In genomic region chr10:42975005-42975493, GRCh38 we compare ENCODE assay signal across 13 cellular contexts.
A peak's percentile ranks its signal among the peaks of the same experiment; 100 is the strongest.
DNase-seq lines count a peak whose midpoint lies in the region; ATAC-seq, FAIRE-seq and TF ChIP-seq lines count a peak whose summit lies in the region.
"Had no signal": no experiment of that assay in that cellular context is flagged by ENCODE, and none has a peak within 500 bp of the region (broad histone marks: within the 10 kb centered on the region; RNA-seq: fewer than 3 reads in every experiment).

No MANE protein-coding gene starts in this region.

- H2AFZ ChIP-seq in HepG2 (ENCODE audit: low read length), result no peak overlapping the region

- H3K9ac ChIP-seq in HepG2 (ENCODE audit: insufficient read depth, low read depth, low read length), result no peak overlapping the region

- intact Hi-C loops in Right ventricle myocardium superior (cut with DNase I), result no loop called here
- intact Hi-C loops in left ventricle myocardium superior (cut with micrococcal nuclease), result no loop called here
- intact Hi-C loops in HepG2 (cut with micrococcal nuclease; ENCODE audit: unreplicated experiment), result no loop called here

- no peak for TF ChIP-seq RAD21 in HepG2 (CRISPR knock-in tag; IDR thresholded peaks at IDR 0.05)

- TF ChIP-seq EP300 in HepG2 (IDR thresholded peaks at IDR 0.05; ENCODE audit: low read depth in 2 of 2, low read length in 2 of 2) (no peak), HepG2 (CRISPR knock-in tag; IDR thresholded peaks at IDR 0.05; ENCODE audit: borderline replicate concordance) (no peak)

- peak; percentile 21 for DNase-seq in Right ventricle myocardium superior
- no peak for DNase-seq in left ventricle myocardium superior
- peak; percentile 47 for DNase-seq in SKM-1 treated with dmso at 0.1 percent for 144 hours (lab: John Stamatoyannopoulos, UW; ENCODE audit: unreplicated experiment)
- no peak for DNase-seq in HepG2 (ENCODE audit: low spot score)
- peak; percentile 33 for DNase-seq in ureter (ENCODE audit: low spot score)
- DNase-seq in EL, result no peak
- no peak for DNase-seq in HFFc6
- DNase-seq: activated CD4-positive, alpha-beta T cell treated with anti-CD3 and anti-CD28 coated beads for 1 hour; activated effector memory CD4-positive, alpha-beta T cell treated with anti-CD3 and anti-CD28 coated beads, Interleukin-2, amount 50 U/mL, for 16 hours; NCI-H446 treated with DMSO at 0.1 percent for 48 hours had no signal

- POLR2A ChIA-PET in HepG2 (lab: Yijun Ruan, JAX), result no interaction called here

- H3K4me1 Mint-ChIP-seq in HFFc6 (ENCODE audit: low read depth), result no peaks in the 10 kb centered on the region

- no peak for ATAC-seq in Right ventricle myocardium superior (ENCODE audit: poor library complexity)
- ATAC-seq in left ventricle myocardium superior, result no peak
- peak; percentile 48 for ATAC-seq in HepG2
- no peak for ATAC-seq in GM18502 (IDR thresholded peaks at IDR 0.05; ENCODE audit: poor library complexity, unreplicated experiment)
- ATAC-seq: left colon had no signal

- in situ Hi-C loops in HepG2 (cut with HindIII; ENCODE audit: extremely low pct_ligation_motif_present, low pct_unique_long_range_greater_than_20kb), result no loop called here

- peaks cover 4% of the 10 kb centered on the region in 2 experiments; a peak in 3 of 5 replicates for H3K27me3 ChIP-seq in HepG2 (ENCODE audit: control insufficient read depth in 1 of 2, insufficient read depth in 2 of 2, low read length in 2 of 2)
- H3K27me3 ChIP-seq: cardiac muscle cell had no signal

- WGBS in HepG2 (ENCODE audit: low lambda C conversion rate), result 73% methylated on average over 3 of the region's 4 CpGs

- H3K4me3 ChIP-seq in HepG2 (replicated peaks in 1 of 3; ENCODE audit: insufficient read depth in 1 of 3, low read depth in 2 of 3, low read length in 3 of 3), result no peak overlapping the region
- H3K4me3 ChIP-seq: cardiac muscle cell had no signal

- H3K36me3 ChIP-seq in HepG2 (replicated peaks in 1 of 2; ENCODE audit: control insufficient read depth in 1 of 2, insufficient read depth in 2 of 2, low read length in 2 of 2), result no peaks in the 10 kb centered on the region
- H3K36me3 ChIP-seq: cardiac muscle cell had no signal

- no peaks in the 10 kb centered on the region for H3K79me2 ChIP-seq in HepG2 (ENCODE audit: insufficient read depth, low read length)

- H3K4me2 ChIP-seq in HepG2 (ENCODE audit: low read depth, low read length), result no peak overlapping the region; the same call in 1 of the 2 replicates

- H3K36me3 Mint-ChIP-seq in HFFc6 (ENCODE audit: low read depth), result no peaks in the 10 kb centered on the region

- no peaks in the 10 kb centered on the region for H3K9me3 ChIP-seq in HepG2 (ENCODE audit: low read length)

- CTCF ChIA-PET in HepG2 (lab: Yijun Ruan, JAX; ENCODE audit: low intra/inter-chr PET ratio, low total read pairs), result no interaction called here

- H3K4me1 ChIP-seq in HepG2 (ENCODE audit: insufficient read depth, low read length), result no peaks in the 10 kb centered on the region

- H3K4me3 Mint-ChIP-seq in HFFc6, result no peak overlapping the region

- no peaks in the 10 kb centered on the region for H3K9me3 Mint-ChIP-seq in HFFc6

- no peak overlapping the region for H3K27ac Mint-ChIP-seq in HFFc6

- H3K27me3 Mint-ChIP-seq in HFFc6 (ENCODE audit: insufficient read depth), result peaks cover 19% of the 10 kb centered on the region

- no TSS peak for BruUV-seq in HepG2 (replicated peaks; lab: Mats Ljungman, UMichigan)

- no peak for TF ChIP-seq POLR2A in HepG2 (IDR thresholded peaks at IDR 0.05; ENCODE audit: insufficient read depth in 1 of 2, low read depth in 2 of 2, low read length in 2 of 2)

- no peak overlapping the region for H3K27ac ChIP-seq in HepG2 (ENCODE audit: extremely low read length, insufficient read depth, low read length)
- H3K27ac ChIP-seq: cardiac muscle cell had no signal

- no peak for TF ChIP-seq CTCF in HepG2 (CRISPR knock-in tag; IDR thresholded peaks at IDR 0.05)
- TF ChIP-seq CTCF in HFFc6 (IDR thresholded peaks at IDR 0.05), result no peak

- no peaks in the 10 kb centered on the region for H4K20me1 ChIP-seq in HepG2 (ENCODE audit: insufficient read depth, low read length)

- FAIRE-seq in HepG2 (lab: Jason Lieb, UNC), result no peak

TF ChIP-seq in HepG2, 621 proteins besides CTCF, POLR2A, EP300 and RAD21:
- TF ChIP-seq PITX1 (CRISPR knock-in tag; IDR thresholded peaks at IDR 0.05) (no peak), RFX3 (CRISPR knock-in tag; IDR thresholded peaks at IDR 0.05) (no peak), HMGA1 (CRISPR knock-in tag; conservative IDR thresholded peaks at IDR 0.05) (no peak)

Comparison
In these comparisons a context has a peak if more than half of its experiments do, and no peak if none do; other contexts are left out.
1. DNase-seq: peak in Right ventricle myocardium superior (single experiment), SKM-1 treated with dmso at 0.1 percent for 144 hours (single experiment) and ureter (single experiment); none in left ventricle myocardium superior (single experiment), HepG2 (single experiment), EL (single experiment) and HFFc6 (single experiment).